1 cellular context compared by ENCODE assay signal in the genomic region with DNA sequence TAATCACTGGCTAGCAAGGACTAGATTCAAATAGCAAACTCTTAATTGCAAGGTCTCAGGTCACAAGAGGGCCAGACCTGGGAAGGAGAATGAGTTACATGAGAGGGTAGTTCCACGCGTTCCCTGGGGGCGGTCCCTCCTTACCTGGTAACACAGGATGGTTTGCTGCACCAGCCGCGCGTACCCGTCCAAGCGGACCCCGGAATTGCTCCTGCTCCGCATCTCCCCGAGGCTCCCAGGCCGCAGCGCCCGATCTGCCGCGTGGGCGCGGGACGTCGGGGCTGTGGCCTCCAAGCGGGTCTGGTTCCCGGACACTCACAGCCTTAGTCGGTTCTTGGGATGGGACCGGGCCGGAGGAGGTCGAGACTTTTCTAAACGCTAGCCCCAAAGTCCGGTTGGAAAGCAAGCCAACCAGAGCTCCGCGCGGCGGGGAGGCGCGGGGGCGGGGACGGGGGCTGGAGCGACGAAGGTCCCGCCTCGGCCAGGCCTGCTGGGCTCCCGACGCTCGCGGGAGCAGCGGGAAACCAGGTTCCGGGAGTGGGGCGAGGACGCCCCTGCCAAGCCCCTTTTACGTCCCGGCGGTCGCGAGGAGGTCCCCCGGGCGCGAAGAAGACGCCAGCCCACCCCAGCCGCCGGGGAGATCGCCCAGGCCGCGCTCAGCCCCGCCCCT.
TF ChIP-seq lines count a peak whose summit lies in the region.

PHKA2 (minus strand) TSS at position 404 of the 670 bp plus-strand sequence; CDS start at position 222, 182 bp downstream.

TF ChIP-seq in WTC11, 78 proteins besides CTCF, POLR2A, EP300 and RAD21 (continued from another document):
- TF ChIP-seq, protein P1, sequence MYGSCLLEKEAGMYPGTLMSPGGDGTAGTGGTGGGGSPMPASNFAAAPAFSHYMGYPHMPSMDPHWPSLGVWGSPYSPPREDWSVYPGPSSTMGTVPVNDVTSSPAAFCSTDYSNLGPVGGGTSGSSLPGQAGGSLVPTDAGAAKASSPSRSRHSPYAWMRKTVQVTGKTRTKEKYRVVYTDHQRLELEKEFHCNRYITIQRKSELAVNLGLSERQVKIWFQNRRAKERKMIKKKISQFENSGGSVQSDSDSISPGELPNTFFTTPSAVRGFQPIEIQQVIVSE (CRISPR knock-in tag; IDR thresholded peaks at IDR 0.05; ENCODE audit: borderline replicate concordance): no peak
- TF ChIP-seq NFATC4 (CRISPR knock-in tag; IDR thresholded peaks at IDR 0.05) (no peak), EMX1 (CRISPR knock-in tag; IDR thresholded peaks at IDR 0.05) (no peak)
